ENCODE assay signal across 29 cellular contexts in the genomic region with DNA sequence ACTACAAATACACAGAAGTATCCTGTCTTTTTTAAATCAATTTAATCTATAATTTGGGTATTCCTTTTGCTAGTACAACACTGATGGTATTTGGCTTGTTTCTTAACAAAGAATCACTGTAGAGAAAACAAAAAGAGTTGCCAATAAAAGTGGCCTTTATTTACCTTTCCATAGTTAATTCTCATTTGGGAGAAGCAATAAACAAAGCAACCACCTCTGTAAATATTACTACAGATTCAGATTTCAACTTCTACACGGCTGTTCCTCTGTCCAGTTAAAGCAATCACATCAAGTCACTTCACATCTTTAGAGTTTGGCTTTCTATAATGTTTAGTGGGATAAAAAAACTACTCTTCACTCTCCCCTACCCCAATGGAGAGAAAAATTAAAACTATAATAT.
"Had no signal": no experiment of that assay in that cellular context is flagged by ENCODE, and none has a peak within 500 bp of the region (broad histone marks: within the 10 kb centered on the region; RNA-seq: fewer than 3 reads in every experiment).

No MANE protein-coding gene starts in this region.

- DNase-seq: naive thymus-derived CD4-positive, alpha-beta T cell; natural killer cell; occipital lobe; ovary; posterior cingulate gyrus; psoas muscle; right cardiac atrium; right lobe of liver; sigmoid colon; small intestine; stimulated activated CD4-positive, alpha-beta T cell treated with anti-CD3 and anti-CD28 coated beads, Interleukin-15, amount 100 ng/mL, for 24 hours; stimulated activated CD4-positive, alpha-beta T cell treated with anti-CD3 and anti-CD28 coated beads, Interleukin-2, amount 100 ng/mL, for 24 hours; stimulated activated CD4-positive, alpha-beta T cell treated with anti-CD3 and anti-CD28 coated beads, Interleukin-2, amount 100 ng/mL, for 48 hours; stimulated activated CD4-positive, alpha-beta T cell treated with anti-CD3 and anti-CD28 coated beads, Interleukin-4, amount 100 ng/mL, for 24 hours; stimulated activated naive B cell treated with anti-CD40 and anti-IgM and Interleukin-4, amounts not matched to agents 10 μg/mL and 1 μg/mL and 100 μg/mL, for 72 hours; stimulated activated naive CD4-positive, alpha-beta T cell treated with Interleukin-2 at 50 U/mL for 16 hours; stomach; tibial artery; transverse colon; upper lobe of right lung; uterus had no signal

- H3K4me3 ChIP-seq: neural progenitor cell, ovary, psoas muscle, right lobe of liver, sigmoid colon, stomach, thoracic aorta, tibial artery, transverse colon, upper lobe of right lung, uterus had no signal

- H3K9me3 Mint-ChIP-seq: naive thymus-derived CD4-positive, alpha-beta T cell; natural killer cell; nephron; neural progenitor cell; stimulated activated effector memory CD8-positive, alpha-beta T cell treated with anti-CD3 and anti-CD28 coated beads, Interleukin-12 subunit alpha, Interleukin-12 subunit beta, amount 100 ng/mL, for 72 hours; stimulated activated naive B cell treated with anti-CD40 and anti-IgM and Interleukin-4, amounts not matched to agents 10 μg/mL and 1 μg/mL and 100 μg/mL, for 72 hours; stimulated activated naive CD8-positive, alpha-beta T cell treated with anti-CD3 and anti-CD28 coated beads, Interleukin-15, Interleukin-2, amounts not matched to agents 100 ng/mL and 50 ng/mL, for 24 hours; type B pancreatic cell had no signal

- H3K27ac Mint-ChIP-seq: naive thymus-derived CD4-positive, alpha-beta T cell; natural killer cell; nephron; neural progenitor cell; progenitor cell of endocrine pancreas; stimulated activated effector memory CD8-positive, alpha-beta T cell treated with anti-CD3 and anti-CD28 coated beads, Interleukin-12 subunit alpha, Interleukin-12 subunit beta, amount 100 ng/mL, for 72 hours; stimulated activated naive B cell treated with anti-CD40 and anti-IgM and Interleukin-4, amounts not matched to agents 10 μg/mL and 1 μg/mL and 100 μg/mL, for 72 hours; stimulated activated naive CD8-positive, alpha-beta T cell treated with anti-CD3 and anti-CD28 coated beads, Interleukin-15, Interleukin-2, amounts not matched to agents 100 ng/mL and 50 ng/mL, for 24 hours; type B pancreatic cell had no signal

- ATAC-seq: naive thymus-derived CD4-positive, alpha-beta T cell; natural killer cell; psoas muscle; right cardiac atrium; right lobe of liver; stimulated activated effector memory CD8-positive, alpha-beta T cell treated with anti-CD3 and anti-CD28 coated beads, Interleukin-12 subunit alpha, Interleukin-12 subunit beta, amount 100 ng/mL, for 72 hours; stimulated activated naive B cell treated with anti-CD40 and anti-IgM and Interleukin-4, amounts not matched to agents 10 μg/mL and 1 μg/mL and 100 μg/mL, for 72 hours; upper lobe of right lung had no signal

- H3K4me2 ChIP-seq: neural progenitor cell had no signal

- H2AFZ ChIP-seq: neural progenitor cell, parathyroid adenoma had no signal

- H3K36me3 Mint-ChIP-seq: neural progenitor cell had no signal

- H3K9ac ChIP-seq: neural progenitor cell, parathyroid adenoma had no signal

- H3K4me1 ChIP-seq: neural progenitor cell, parathyroid adenoma, right lobe of liver, tibial artery, uterus had no signal

- H3K9me3 ChIP-seq: ovary, psoas muscle, right lobe of liver, sigmoid colon, stomach, thoracic aorta, tibial artery, transverse colon, upper lobe of right lung, uterus had no signal

- H3K27me3 ChIP-seq: neural progenitor cell, ovary, right lobe of liver, sigmoid colon, stomach, tibial artery, transverse colon, upper lobe of right lung, uterus had no signal

- H3K27me3 Mint-ChIP-seq: progenitor cell of endocrine pancreas; stimulated activated naive B cell treated with anti-CD40 and anti-IgM and Interleukin-4, amounts not matched to agents 10 μg/mL and 1 μg/mL and 100 μg/mL, for 72 hours; type B pancreatic cell had no signal

- H3K27ac ChIP-seq: neural progenitor cell, ovary, parathyroid adenoma, psoas muscle, right lobe of liver, sigmoid colon, stomach, thoracic aorta, tibial artery, transverse colon, upper lobe of right lung, uterus had no signal

- H3K36me3 ChIP-seq: neural progenitor cell, ovary, right lobe of liver, uterus had no signal

- FAIRE-seq: small intestine had no signal

- H3K4me1 Mint-ChIP-seq: neural progenitor cell had no signal

- H3K4me3 Mint-ChIP-seq: naive thymus-derived CD4-positive, alpha-beta T cell; natural killer cell; nephron; neural progenitor cell; stimulated activated effector memory CD8-positive, alpha-beta T cell treated with anti-CD3 and anti-CD28 coated beads, Interleukin-12 subunit alpha, Interleukin-12 subunit beta, amount 100 ng/mL, for 72 hours; stimulated activated naive B cell treated with anti-CD40 and anti-IgM and Interleukin-4, amounts not matched to agents 10 μg/mL and 1 μg/mL and 100 μg/mL, for 72 hours; stimulated activated naive CD8-positive, alpha-beta T cell treated with anti-CD3 and anti-CD28 coated beads, Interleukin-15, Interleukin-2, amounts not matched to agents 100 ng/mL and 50 ng/mL, for 24 hours; type B pancreatic cell had no signal
